11 cellular contexts compared by ENCODE assay signal in the genomic region with DNA sequence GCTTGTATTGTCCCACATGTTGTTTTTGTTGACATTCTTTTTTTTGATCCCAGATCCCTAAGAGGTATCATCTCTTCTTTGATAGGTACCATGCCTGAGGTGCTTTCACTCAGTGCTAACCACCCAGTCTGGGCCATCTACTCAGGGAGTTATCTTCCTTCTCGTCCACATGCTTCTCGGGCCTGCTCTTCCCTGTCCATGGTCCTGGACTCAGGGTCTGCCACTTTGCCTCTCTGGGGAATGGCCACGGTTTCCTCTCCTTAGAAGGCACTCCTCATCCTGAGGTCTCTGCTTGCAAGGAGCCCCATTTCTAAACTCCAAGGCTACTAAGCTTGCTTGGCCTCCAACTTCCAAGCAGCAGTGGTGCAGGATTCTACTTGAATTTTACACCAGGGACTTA.
A peak's percentile ranks its signal among the peaks of the same experiment; 100 is the strongest.
DNase-seq lines count a peak whose midpoint lies in the region; ATAC-seq and TF ChIP-seq lines count a peak whose summit lies in the region.
"Had no signal": no experiment of that assay in that cellular context is flagged by ENCODE, and none has a peak within 500 bp of the region (broad histone marks: within the 10 kb centered on the region; RNA-seq: fewer than 3 reads in every experiment).

No MANE protein-coding gene starts in this region.

- H3K9ac ChIP-seq in mammary epithelial cell (ENCODE audit: insufficient read depth, low read length) (no peak overlapping the region), liver (ENCODE audit: low read depth in 1 of 2, low read length in 2 of 2) (no peak overlapping the region)

- H3K79me2 ChIP-seq in mammary epithelial cell (ENCODE audit: insufficient read depth, low read length): no peaks in the 10 kb centered on the region

- POLR2A ChIA-PET in GM10248 (lab: Yijun Ruan, JAX): no interaction called here

- BruUV-seq in mammary epithelial cell (replicated peaks; lab: Mats Ljungman, UMichigan): no TSS peak

- dilution Hi-C loops in mammary epithelial cell (cut with HindIII; ENCODE audit: low sequenced_read_pairs): no loop called here

- H3K27me3 ChIP-seq in mammary epithelial cell (ENCODE audit: insufficient read depth, low read length): no peaks in the 10 kb centered on the region
- peaks cover 0 to 2% (median 0%) of the 10 kb centered on the region in 4 donors for H3K27me3 ChIP-seq in liver (ENCODE audit: control insufficient read depth in 4 of 4, insufficient read depth in 4 of 4, low read length in 3 of 4)
- H3K27me3 ChIP-seq: colonic mucosa had no signal

- no peak overlapping the region for H3K27ac ChIP-seq in mammary epithelial cell (ENCODE audit: insufficient read depth, low read depth, low read length)
- no peak overlapping the region for H3K27ac ChIP-seq in liver (ENCODE audit: low read depth in 1 of 2, low read length in 2 of 2)
- H3K27ac ChIP-seq: colonic mucosa, lower lobe of right lung had no signal

- H3K9me3 ChIP-seq in mammary epithelial cell (replicated peaks; ENCODE audit: insufficient read depth, low read length) (no peaks in the 10 kb centered on the region), liver (ENCODE audit: control insufficient read depth in 4 of 4, low read length in 3 of 4) (no peaks in the 10 kb centered on the region)
- H3K9me3 ChIP-seq: colonic mucosa, lower lobe of right lung had no signal

- H3K4me3 ChIP-seq in mammary epithelial cell (replicated peaks in 1 of 3; ENCODE audit: insufficient read depth in 1 of 3, low read depth in 2 of 3, low read length in 3 of 3) (no peak overlapping the region), liver (ENCODE audit: low read depth in 1 of 3, low read length in 3 of 3) (no peak overlapping the region)
- H3K4me3 ChIP-seq: colonic mucosa, lower lobe of right lung had no signal

- CTCF ChIA-PET in mammary epithelial cell (lab: Charles Lee; ENCODE audit: low non-redundant PET): no interaction called here
- CTCF ChIA-PET in GM10248 (lab: Yijun Ruan, JAX): no interaction called here

- TF ChIP-seq RAD21 in liver (IDR thresholded peaks at IDR 0.05): no peak

- no peak for ATAC-seq in HG02840 (IDR thresholded peaks at IDR 0.05; ENCODE audit: low FRiP score, unreplicated experiment)
- ATAC-seq: lower lobe of right lung had no signal

- H3K4me1 ChIP-seq in mammary epithelial cell (ENCODE audit: insufficient read depth, low read length) (no peaks in the 10 kb centered on the region), liver (ENCODE audit: control insufficient read depth in 4 of 4, insufficient read depth in 4 of 4, low read length in 3 of 4) (no peaks in the 10 kb centered on the region)
- H3K4me1 ChIP-seq: colonic mucosa, lower lobe of right lung had no signal

- no peak overlapping the region for H2AFZ ChIP-seq in mammary epithelial cell (ENCODE audit: low read depth, low read length)

- 22% methylated on average over 3 of the region's 3 CpGs for WGBS in mammary epithelial cell (ENCODE audit: low coverage, missing lambda C conversion rate)
- WGBS in liver: 7% methylated on average over 3 of the region's 3 CpGs

- no peaks in the 10 kb centered on the region for H4K20me1 ChIP-seq in mammary epithelial cell (ENCODE audit: insufficient read depth, low read length)

- in situ Hi-C loops in mammary epithelial cell (cut with MboI; ENCODE audit: low sequenced_read_pairs in 2 of 2): no loop called here

- intact Hi-C loops in mammary epithelial cell (cut with micrococcal nuclease): no loop called here

- H3K36me3 ChIP-seq in mammary epithelial cell (ENCODE audit: insufficient read depth, low read length): no peaks in the 10 kb centered on the region
- no peaks in the 10 kb centered on the region for H3K36me3 ChIP-seq in liver (ENCODE audit: control insufficient read depth in 4 of 4, insufficient read depth in 3 of 4, low read depth in 1 of 4, low read length in 3 of 4)
- H3K36me3 ChIP-seq: colonic mucosa, lower lobe of right lung had no signal

- TF ChIP-seq CTCF in mammary epithelial cell (conservative IDR thresholded peaks at IDR 0.05 in 1 of 2, IDR thresholded peaks at IDR 0.05 in 1 of 2; ENCODE audit: extremely low read depth in 1 of 2, insufficient read depth in 1 of 2, low read depth in 1 of 2, low read length in 2 of 2) (no peak), liver (IDR thresholded peaks at IDR 0.05; ENCODE audit: low read depth, low read length, missing input control) (no peak), GM10248 (IDR thresholded peaks at IDR 0.05; ENCODE audit: control extremely low read depth, extremely low read depth, low read depth, missing control alignments) (no peak)

- H3K4me2 ChIP-seq in mammary epithelial cell (ENCODE audit: insufficient read depth, low read depth, low read length): no peak overlapping the region

- DNase-seq in ELF-1 (ENCODE audit: low read depth, low spot score): peak; percentile 68
- DNase-seq in M059J (ENCODE audit: low read depth): peak; percentile 16
- DNase-seq in mammary epithelial cell: peak; percentile 48
- no peak for DNase-seq in GM10248 (ENCODE audit: extremely low spot score)
- DNase-seq in NCI-H2107 treated with DMSO at 0.1 percent for 48 hours (lab: John Stamatoyannopoulos, UW; ENCODE audit: unreplicated experiment): no peak
- DNase-seq in NCI-H2081 (lab: John Stamatoyannopoulos, UW): no peak
- DNase-seq: colonic mucosa; lower lobe of right lung; stimulated activated CD4-positive, alpha-beta T cell treated with anti-CD3 and anti-CD28 coated beads, Interleukin-15, amount 100 ng/mL, for 24 hours had no signal

TF ChIP-seq in liver, 16 proteins besides CTCF, POLR2A, EP300 and RAD21:
- TF ChIP-seq, protein P1, sequence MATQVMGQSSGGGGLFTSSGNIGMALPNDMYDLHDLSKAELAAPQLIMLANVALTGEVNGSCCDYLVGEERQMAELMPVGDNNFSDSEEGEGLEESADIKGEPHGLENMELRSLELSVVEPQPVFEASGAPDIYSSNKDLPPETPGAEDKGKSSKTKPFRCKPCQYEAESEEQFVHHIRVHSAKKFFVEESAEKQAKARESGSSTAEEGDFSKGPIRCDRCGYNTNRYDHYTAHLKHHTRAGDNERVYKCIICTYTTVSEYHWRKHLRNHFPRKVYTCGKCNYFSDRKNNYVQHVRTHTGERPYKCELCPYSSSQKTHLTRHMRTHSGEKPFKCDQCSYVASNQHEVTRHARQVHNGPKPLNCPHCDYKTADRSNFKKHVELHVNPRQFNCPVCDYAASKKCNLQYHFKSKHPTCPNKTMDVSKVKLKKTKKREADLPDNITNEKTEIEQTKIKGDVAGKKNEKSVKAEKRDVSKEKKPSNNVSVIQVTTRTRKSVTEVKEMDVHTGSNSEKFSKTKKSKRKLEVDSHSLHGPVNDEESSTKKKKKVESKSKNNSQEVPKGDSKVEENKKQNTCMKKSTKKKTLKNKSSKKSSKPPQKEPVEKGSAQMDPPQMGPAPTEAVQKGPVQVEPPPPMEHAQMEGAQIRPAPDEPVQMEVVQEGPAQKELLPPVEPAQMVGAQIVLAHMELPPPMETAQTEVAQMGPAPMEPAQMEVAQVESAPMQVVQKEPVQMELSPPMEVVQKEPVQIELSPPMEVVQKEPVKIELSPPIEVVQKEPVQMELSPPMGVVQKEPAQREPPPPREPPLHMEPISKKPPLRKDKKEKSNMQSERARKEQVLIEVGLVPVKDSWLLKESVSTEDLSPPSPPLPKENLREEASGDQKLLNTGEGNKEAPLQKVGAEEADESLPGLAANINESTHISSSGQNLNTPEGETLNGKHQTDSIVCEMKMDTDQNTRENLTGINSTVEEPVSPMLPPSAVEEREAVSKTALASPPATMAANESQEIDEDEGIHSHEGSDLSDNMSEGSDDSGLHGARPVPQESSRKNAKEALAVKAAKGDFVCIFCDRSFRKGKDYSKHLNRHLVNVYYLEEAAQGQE (IDR thresholded peaks at IDR 0.05): peak; percentile 98
- no peak for TF ChIP-seq RXRA (IDR thresholded peaks at IDR 0.05)

Comparison
In these comparisons a context has a peak if more than half of its experiments do, and no peak if none do; other contexts are left out.
1. DNase-seq: peak in ELF-1 (single experiment), M059J (single experiment) and mammary epithelial cell (single experiment); none in GM10248 (single experiment), NCI-H2107 treated with DMSO at 0.1 percent for 48 hours (single experiment) and NCI-H2081 (0 of 2).